7 cellular contexts compared by ENCODE assay signal in the genomic region with DNA sequence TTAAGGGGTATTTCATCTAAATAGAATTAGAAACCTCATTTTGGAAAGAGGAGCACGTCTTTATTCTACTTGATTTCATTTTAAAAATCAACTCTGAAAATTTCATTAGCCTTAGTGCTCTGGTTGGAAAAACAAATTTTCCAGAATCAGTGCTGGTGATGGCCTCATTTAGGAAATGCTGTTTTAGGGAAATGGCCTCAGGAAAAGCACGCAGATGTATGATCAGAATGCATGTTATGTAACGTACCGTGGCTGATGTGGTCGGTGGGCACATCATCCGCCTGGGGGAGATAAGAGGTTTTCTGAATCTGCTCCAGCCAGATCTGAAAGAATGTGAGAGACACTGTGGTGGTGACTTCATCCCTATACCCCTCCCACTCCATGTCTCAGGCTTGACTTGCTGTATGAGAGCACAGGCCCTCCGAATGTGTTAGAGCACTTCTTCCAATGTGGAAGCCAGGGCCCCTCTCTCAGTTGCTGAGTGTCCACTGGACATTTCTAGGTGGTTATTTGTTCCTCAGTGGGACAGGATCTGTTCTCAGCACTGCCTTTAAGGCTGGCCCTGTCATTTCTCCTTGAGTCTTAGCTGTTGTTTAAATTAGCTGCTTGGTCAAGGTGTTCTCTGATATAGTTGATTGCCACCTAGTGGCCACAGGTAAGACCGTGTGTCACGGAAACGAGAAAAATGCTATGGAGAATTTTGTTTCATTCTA.
DNase-seq lines count a peak whose midpoint lies in the region; ATAC-seq, FAIRE-seq and TF ChIP-seq lines count a peak whose summit lies in the region.

No MANE protein-coding gene starts in this region.

- intact Hi-C loops in K562 (cut with micrococcal nuclease) = loop anchor here (1.0 to 5.0 kb wide), 3 partner anchors 96 to 149 kb away; partner anchors contain the start of gene ARHGAP26

- no peak overlapping the region for H2AFZ ChIP-seq in K562 (ENCODE audit: low read depth, low read length)
- no peak overlapping the region for H2AFZ ChIP-seq in keratinocyte (ENCODE audit: control insufficient read depth, low read length)

- peak; percentile 52 for DNase-seq in GDM1 (lab: John Stamatoyannopoulos, UW)
- peak; percentile 65 for DNase-seq in Jurkat, Clone E6-1 (ENCODE audit: low read depth, low spot score)
- peak; percentile 68 for DNase-seq in SK-N-DZ (ENCODE audit: low spot score)
- DNase-seq in K562 (ENCODE audit: extremely low read depth in 1 of 4, low spot score in 3 of 4) = peak; percentile 53 to 65 (median 60)
- no peak for DNase-seq in keratinocyte (ENCODE audit: low read depth, low spot score)
- DNase-seq in stimulated activated CD4-positive, alpha-beta T cell treated with anti-CD3 and anti-CD28 coated beads, Interleukin-2, amount 100 ng/mL, for 48 hours = peak; percentile 19 to 23

- peak; percentile 54 to 77 (median 70) for TF ChIP-seq CTCF in K562 (IDR thresholded peaks at IDR 0.05 in 2 of 3, conservative IDR thresholded peaks at IDR 0.05 in 1 of 3; ENCODE audit: insufficient read depth in 2 of 3, low read depth in 1 of 3, low read length in 3 of 3)
- peak; percentile 69 to 81 (median 70) for TF ChIP-seq CTCF in keratinocyte (optimal IDR thresholded peaks at IDR 0.05 in 1 of 3, IDR thresholded peaks at IDR 0.05 in 1 of 3, conservative IDR thresholded peaks at IDR 0.05 in 1 of 3; ENCODE audit: extremely low read depth in 1 of 3, insufficient read depth in 2 of 3, low read length in 3 of 3)

- H3K9me3 ChIP-seq in K562 (replicated peaks; ENCODE audit: control insufficient read depth, insufficient read depth, low read depth, low read length) (no peaks in the 10 kb centered on the region), keratinocyte (ENCODE audit: control insufficient read depth, low read depth, low read length) (no peaks in the 10 kb centered on the region)

- dilution Hi-C loops in keratinocyte (cut with MboI; ENCODE audit: extremely low pct_ligation_motif_present, low sequenced_read_pairs) = no loop called here

- no peak overlapping the region for H3K27ac ChIP-seq in K562 (ENCODE audit: extremely low read depth, low read depth, low read length)
- no peak overlapping the region for H3K27ac ChIP-seq in keratinocyte (ENCODE audit: control insufficient read depth, insufficient read depth, low read length)

- no peak for TF ChIP-seq EP300 in K562 (IDR thresholded peaks at IDR 0.05; ENCODE audit: low read length)

- no peak for TF ChIP-seq POLR2A in K562 (conservative IDR thresholded peaks at IDR 0.05)

- peak; percentile 77 to 91 for TF ChIP-seq RAD21 in K562 (CRISPR knock-in tag; conservative IDR thresholded peaks at IDR 0.05 in 1 of 2, IDR thresholded peaks at IDR 0.05 in 1 of 2)

- POLR2A ChIA-PET in K562 (lab: Yijun Ruan, JAX) = interaction anchor here (1.0 kb wide), 1 partner anchor 118 kb away, joined by 5 read pairs; no protein-coding TSS in a partner anchor

- H3K36me3 ChIP-seq in K562 (ENCODE audit: control insufficient read depth, insufficient read depth, low read length) (no peaks in the 10 kb centered on the region), keratinocyte (ENCODE audit: control insufficient read depth in 2 of 2, extremely low read depth in 1 of 2, insufficient read depth in 2 of 2, low read length in 2 of 2) (no peaks in the 10 kb centered on the region)

- no peaks in the 10 kb centered on the region for H3K79me2 ChIP-seq in K562 (ENCODE audit: control insufficient read depth, insufficient read depth, low read length)
- H3K79me2 ChIP-seq in keratinocyte (ENCODE audit: control insufficient read depth, insufficient read depth, low read length) = no peaks in the 10 kb centered on the region

- no peak overlapping the region for H3K4me3 ChIP-seq in Jurkat, Clone E6-1 (ENCODE audit: low read length)
- H3K4me3 ChIP-seq in K562 (no peak overlapping the region), keratinocyte (ENCODE audit: control insufficient read depth in 2 of 3, extremely low read depth in 1 of 3, insufficient read depth in 2 of 3, low read depth in 1 of 3, low read length in 3 of 3) (no peak overlapping the region)

- H3K4me1 ChIP-seq in K562 (replicated peaks in 1 of 2; ENCODE audit: control insufficient read depth in 2 of 2, insufficient read depth in 2 of 2, low read length in 2 of 2) = no peaks in the 10 kb centered on the region
- peaks cover 18% of the 10 kb centered on the region for H3K4me1 ChIP-seq in keratinocyte (ENCODE audit: control insufficient read depth, extremely low read depth, insufficient read depth, low read length)

- CTCF ChIA-PET in K562 (lab: Yijun Ruan, JAX; ENCODE audit: low intra/inter-chr PET ratio) = interaction anchor here (0.6 to 1.7 kb wide), 4 partner anchors 105 to 278 kb away, joined by 3 to 8 read pairs (median 5); no protein-coding TSS in a partner anchor

- 3% methylated on average over 10 of the region's 10 CpGs for WGBS in K562 (ENCODE audit: insufficient coverage, low coverage, missing lambda C conversion rate)

- ATAC-seq in GM21576 (IDR thresholded peaks at IDR 0.05; ENCODE audit: unreplicated experiment) = peak; percentile 67
- peak; percentile 92 for ATAC-seq in K562

- no peaks in the 10 kb centered on the region for H3K9me1 ChIP-seq in K562 (ENCODE audit: control insufficient read depth, insufficient read depth, low read length)
- peaks cover 2% of the 10 kb centered on the region for H3K9me1 ChIP-seq in keratinocyte (ENCODE audit: control insufficient read depth, extremely low read depth, insufficient read depth, low read length)

- BruUV-seq in K562 (replicated peaks; lab: Mats Ljungman, UMichigan) = no TSS peak

- H3K4me2 ChIP-seq in K562 (ENCODE audit: insufficient read depth, low read length) = no peak overlapping the region
- H3K4me2 ChIP-seq in keratinocyte (ENCODE audit: control insufficient read depth, extremely low read depth, insufficient read depth, low read depth, low read length) = no peak overlapping the region

- peaks cover 2 to 36% of the 10 kb centered on the region in 2 experiments; a peak in 2 of 5 replicates for H3K27me3 ChIP-seq in K562 (ENCODE audit: control insufficient read depth in 2 of 2, insufficient read depth in 2 of 2, low read length in 2 of 2)
- H3K27me3 ChIP-seq in keratinocyte (ENCODE audit: control insufficient read depth, extremely low read depth, insufficient read depth, low read length) = no peaks in the 10 kb centered on the region

- in situ Hi-C loops in K562 (cut with MboI) = no loop called here

- H3K9ac ChIP-seq in K562 (ENCODE audit: insufficient read depth in 1 of 2, low read depth in 2 of 2, low read length in 2 of 2) (no peak overlapping the region), keratinocyte (ENCODE audit: control insufficient read depth, extremely low read depth, insufficient read depth, low read length) (no peak overlapping the region)

- H4K20me1 ChIP-seq in K562 (replicated peaks; ENCODE audit: control insufficient read depth, insufficient read depth, low read length) = no peaks in the 10 kb centered on the region
- no peaks in the 10 kb centered on the region for H4K20me1 ChIP-seq in keratinocyte (ENCODE audit: control insufficient read depth, extremely low read depth, insufficient read depth, low read length)

- FAIRE-seq in K562 (lab: Jason Lieb, UNC) (peak; percentile 94), keratinocyte (lab: Jason Lieb, UNC) (peak; percentile 96)

TF ChIP-seq in K562, 482 proteins besides CTCF, POLR2A, EP300 and RAD21 (continues in another document):
- TF ChIP-seq ELF4 (CRISPR knock-in tag; IDR thresholded peaks at IDR 0.05) (peak; percentile 61; the same call in 1 of the 2 replicates), ZBTB26 (CRISPR knock-in tag; IDR thresholded peaks at IDR 0.05) (0 out of 2 replicates have a peak, but pooled peaks have one; percentile 56), FOSL1 (tag; conservative IDR thresholded peaks at IDR 0.05) (peak; percentile 25), MYNN (IDR thresholded peaks at IDR 0.05) (no peak), MYNN (CRISPR knock-in tag; IDR thresholded peaks at IDR 0.05) (no peak), DACH1 (IDR thresholded peaks at IDR 0.05; ENCODE audit: partially characterized antibody) (peak; percentile 22), SMC3 (conservative IDR thresholded peaks at IDR 0.05; ENCODE audit: insufficient read depth, low read depth, low read length) (peak; percentile 53; the same call in 1 of the 2 replicates), CREM (IDR thresholded peaks at IDR 0.05; ENCODE audit: low read depth) (0 out of 2 replicates have a peak, but pooled peaks have one; percentile 28), ATF3 (IDR thresholded peaks at IDR 0.05) (peak; percentile 44; the same call in 1 of the 2 replicates), ATF3 (CRISPR knock-in tag; conservative IDR thresholded peaks at IDR 0.05) (no peak)
